In the genomic region with DNA sequence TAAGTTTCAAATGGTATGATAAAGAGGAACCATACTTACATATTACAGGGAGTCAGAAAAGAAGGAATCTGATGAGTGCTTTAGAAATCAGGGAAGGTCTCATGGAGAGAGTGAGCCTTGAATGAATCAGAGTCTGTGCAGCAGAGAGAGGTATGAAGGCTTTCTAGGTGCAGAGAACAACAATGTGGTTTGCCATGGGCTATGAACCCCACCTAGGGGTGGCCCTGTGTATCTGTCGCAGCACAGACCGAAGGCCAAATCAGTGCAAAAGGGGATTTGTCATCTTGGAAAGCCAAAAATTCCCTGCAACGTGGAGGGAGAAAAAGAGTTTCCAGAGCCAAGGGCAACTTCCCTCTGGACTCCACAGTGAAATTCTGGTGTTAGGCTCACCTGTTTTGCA, we compare ENCODE assay signal across 10 cellular contexts. TPM values are rescaled to one million over a fixed set of nuclear protein-coding genes. Genes with fewer than 3 reads are reported as not detected.
DNase-seq lines count a peak whose midpoint lies in the region; ATAC-seq, FAIRE-seq and TF ChIP-seq lines count a peak whose summit lies in the region.
"Had no signal": no experiment of that assay in that cellular context is flagged by ENCODE, and none has a peak within 500 bp of the region (broad histone marks: within the 10 kb centered on the region; RNA-seq: fewer than 3 reads in every experiment).

No MANE protein-coding gene starts in this region.

- H3K27ac ChIP-seq in RWPE1 (no peak overlapping the region), HepG2 (ENCODE audit: extremely low read length, insufficient read depth, low read length) (no peak overlapping the region)
- H3K27ac ChIP-seq: SJCRH30 had no signal

- DNase-seq in GM12864 (ENCODE audit: low read depth) = no peak
- DNase-seq in HK-2 (ENCODE audit: unreplicated experiment) = peak; percentile 41
- peak; percentile 13 for DNase-seq in RWPE1 (ENCODE audit: low spot score)
- peak; percentile 19 for DNase-seq in HepG2 (ENCODE audit: low spot score)
- DNase-seq in middle frontal gyrus (ENCODE audit: extremely low spot score, low spot score) = no peak
- no peak for DNase-seq in NCI-H1048 (lab: John Stamatoyannopoulos, UW)
- DNase-seq in stimulated activated naive CD4-positive, alpha-beta T cell (lab: John Stamatoyannopoulos, UW) = no peak

- H3K4me1 ChIP-seq in HepG2 (ENCODE audit: insufficient read depth, low read length) = peaks cover 7% of the 10 kb centered on the region
- H3K4me1 ChIP-seq: SJCRH30 had no signal

- H3K9ac ChIP-seq in HepG2 (ENCODE audit: insufficient read depth, low read depth, low read length) = no peak overlapping the region

- H4K20me1 ChIP-seq in HepG2 (ENCODE audit: insufficient read depth, low read length) = no peaks in the 10 kb centered on the region

- FAIRE-seq in HepG2 (lab: Jason Lieb, UNC) = peak; percentile 62

- no peak overlapping the region for H3K4me2 ChIP-seq in HepG2 (ENCODE audit: low read depth, low read length)

- no TSS peak for BruUV-seq in HepG2 (replicated peaks; lab: Mats Ljungman, UMichigan)

- in situ Hi-C loops in HepG2 (cut with HindIII; ENCODE audit: extremely low pct_ligation_motif_present, low pct_unique_long_range_greater_than_20kb) = loop anchor here (25.0 kb wide), 1 partner anchor 1104 kb away; no protein-coding TSS in a partner anchor

- no peaks in the 10 kb centered on the region for H3K9me3 ChIP-seq in HepG2 (ENCODE audit: low read length)
- H3K9me3 ChIP-seq: SJCRH30 had no signal

- H3K36me3 ChIP-seq in HepG2 (replicated peaks in 1 of 2; ENCODE audit: control insufficient read depth in 1 of 2, insufficient read depth in 2 of 2, low read length in 2 of 2) = no peaks in the 10 kb centered on the region
- H3K36me3 ChIP-seq: SJCRH30 had no signal

- H3K4me3 ChIP-seq in GM12864 (ENCODE audit: low read depth, low read length) (no peak overlapping the region), HepG2 (replicated peaks in 1 of 3; ENCODE audit: insufficient read depth in 1 of 3, low read depth in 2 of 3, low read length in 3 of 3) (no peak overlapping the region)
- H3K4me3 ChIP-seq: SJCRH30 had no signal

- ATAC-seq in HepG2 (peak; percentile 98), HG03095 (IDR thresholded peaks at IDR 0.05; ENCODE audit: unreplicated experiment) (no peak)
- ATAC-seq: esophagus mucosa had no signal

- H3K27me3 ChIP-seq in HepG2 (ENCODE audit: control insufficient read depth in 1 of 2, insufficient read depth in 2 of 2, low read length in 2 of 2) = no peaks in the 10 kb centered on the region
- H3K27me3 ChIP-seq: SJCRH30 had no signal

- no peak for TF ChIP-seq EP300 in HepG2 (IDR thresholded peaks at IDR 0.05; ENCODE audit: low read depth in 2 of 2, low read length in 2 of 2)
- TF ChIP-seq EP300 in HepG2 (CRISPR knock-in tag; IDR thresholded peaks at IDR 0.05; ENCODE audit: borderline replicate concordance) = no peak

- WGBS in HepG2 (ENCODE audit: low lambda C conversion rate) = 0% methylated on average over 1 of the region's 3 CpGs

- no peaks in the 10 kb centered on the region for H3K79me2 ChIP-seq in HepG2 (ENCODE audit: insufficient read depth, low read length)

- peak; percentile 48 for TF ChIP-seq CTCF in GM12864 (IDR thresholded peaks at IDR 0.05; ENCODE audit: low read depth, low read length, missing control alignments)
- TF ChIP-seq CTCF in RWPE1 (conservative IDR thresholded peaks at IDR 0.05; ENCODE audit: low read depth) = no peak
- TF ChIP-seq CTCF in HepG2 (CRISPR knock-in tag; IDR thresholded peaks at IDR 0.05) = peak; percentile 70

- intact Hi-C loops in HepG2 (cut with micrococcal nuclease; ENCODE audit: unreplicated experiment) = loop anchor here (1.0 to 5.0 kb wide), 2 partner anchors 91 to 1094 kb away; no protein-coding TSS in a partner anchor

- CTCF ChIA-PET in RWPE1 (lab: Yijun Ruan, JAX) (no interaction called here), HepG2 (lab: Yijun Ruan, JAX; ENCODE audit: low intra/inter-chr PET ratio, low total read pairs) (no interaction called here)

- no peak for TF ChIP-seq POLR2A in HepG2 (IDR thresholded peaks at IDR 0.05; ENCODE audit: insufficient read depth in 1 of 2, low read depth in 2 of 2, low read length in 2 of 2)

- POLR2A ChIA-PET in RWPE1 (lab: Yijun Ruan, JAX; ENCODE audit: low non-redundant PET) = no interaction called here
- POLR2A ChIA-PET in HepG2 (lab: Yijun Ruan, JAX) = no interaction called here

- H2AFZ ChIP-seq in HepG2 (ENCODE audit: low read length) = no peak overlapping the region

- no peak for TF ChIP-seq RAD21 in HepG2 (CRISPR knock-in tag; IDR thresholded peaks at IDR 0.05)

TF ChIP-seq in HepG2, 621 proteins besides CTCF, POLR2A, EP300 and RAD21:
- no peak for TF ChIP-seq GLI4 (CRISPR knock-in tag; IDR thresholded peaks at IDR 0.05; ENCODE audit: borderline replicate concordance)
- no peak for TF ChIP-seq TRAFD1 (CRISPR knock-in tag; IDR thresholded peaks at IDR 0.05; ENCODE audit: borderline replicate concordance)
- peak; percentile 11 for TF ChIP-seq TEAD3 (CRISPR knock-in tag; optimal IDR thresholded peaks at IDR 0.05; ENCODE audit: borderline replicate concordance)
- TF ChIP-seq MAFF (IDR thresholded peaks at IDR 0.05; ENCODE audit: low read depth, low read length) = no peak
- TF ChIP-seq STAG1 (CRISPR knock-in tag; IDR thresholded peaks at IDR 0.05) = peak; percentile 77
- TF ChIP-seq SMC3 (IDR thresholded peaks at IDR 0.05; ENCODE audit: low read length) = peak; percentile 63; the same call in 1 of the 2 replicates

RNA-seq across cellular contexts. Expression of gene PAPPA2, which starts 3.5 kb away (rescaled TPM):
- not detected in 2 replicates for total RNA-seq in HepG2 (2016; rRNA removed; fragmentation: Illumina TruSeq; extraction: Trizol)
- total RNA-seq in HepG2 (2016; cell fraction: cytosol; rRNA removed; fragmentation: Illumina TruSeq; extraction: Trizol; ENCODE audit: low read depth) = not detected in 2 replicates
- total RNA-seq in HepG2 (2016; cell fraction: insoluble cytoplasmic fraction; rRNA removed; fragmentation: Illumina TruSeq; extraction: Trizol) = not detected in 2 replicates
- not detected in 2 replicates for total RNA-seq in HepG2 (2016; cell fraction: membrane; rRNA removed; fragmentation: Illumina TruSeq; extraction: Trizol)
- total RNA-seq in HepG2 (2016; cell fraction: nucleus; rRNA removed; fragmentation: Illumina TruSeq; extraction: Trizol) = not detected in 2 replicates
- polyA plus RNA-seq in HepG2 (2011; rRNA removed) = 0.01 TPM in 2 replicates
- 0.01 TPM in 1 of 2 replicates, not detected in the other for polyA plus RNA-seq in HepG2 (2011; cell fraction: cytosol; rRNA removed)
- polyA plus RNA-seq in HepG2 (2011; cell fraction: nucleus; rRNA removed) = 0.02 TPM in 1 of 2 replicates, not detected in the other
- polyA plus RNA-seq in HepG2 (2012) = 0.01 TPM in 2 replicates
- not detected in 2 replicates for polyA plus RNA-seq in HepG2 (2016; cell fraction: cytosol; fragmentation: Illumina TruSeq; extraction: Trizol; ENCODE audit: low read depth)
- not detected in 2 replicates for polyA plus RNA-seq in HepG2 (2016; cell fraction: insoluble cytoplasmic fraction; fragmentation: Illumina TruSeq; extraction: Trizol; ENCODE audit: low read depth)
- not detected in 2 replicates for polyA plus RNA-seq in HepG2 (2016; cell fraction: membrane; fragmentation: Illumina TruSeq; extraction: Trizol; ENCODE audit: low read depth)
- not detected in 2 replicates for polyA plus RNA-seq in HepG2 (2016; cell fraction: nucleus; fragmentation: Illumina TruSeq; extraction: Trizol; ENCODE audit: insufficient read depth, low read depth)
- polyA minus RNA-seq in HepG2 (2011; rRNA and poly(A)+ RNA removed; ENCODE audit: low replicate concordance) = 0.04 and 0.09 TPM in 2 replicates
- polyA minus RNA-seq in HepG2 (2011; cell fraction: cytosol; rRNA and poly(A)+ RNA removed) = not detected in 2 replicates
- polyA minus RNA-seq in HepG2 (2011; cell fraction: nucleus; rRNA and poly(A)+ RNA removed) = under 0.01 and 0.52 TPM in 2 replicates

Comparison
In these comparisons a context has a peak if more than half of its experiments do, and no peak if none do; other contexts are left out.
1. DNase-seq: peak in HK-2 (single experiment), RWPE1 (single experiment) and HepG2 (single experiment); none in GM12864 (single experiment), middle frontal gyrus (single experiment), NCI-H1048 (single experiment) and stimulated activated naive CD4-positive, alpha-beta T cell (0 of 6).